In genomic region chr13:45784755-45785675, GRCh38 we compare ENCODE assay signal across 1 cellular context.
TF ChIP-seq lines count a peak whose summit lies in the region.

No MANE protein-coding gene starts in this region.

TF ChIP-seq in HEK293, 187 proteins besides CTCF, POLR2A, EP300 and RAD21 (continued from another document):
- no peak for TF ChIP-seq ZSCAN16 (tag by site-specific recombination; IDR thresholded peaks at IDR 0.05)
